ENCODE assay signal across 11 cellular contexts in the genomic region with DNA sequence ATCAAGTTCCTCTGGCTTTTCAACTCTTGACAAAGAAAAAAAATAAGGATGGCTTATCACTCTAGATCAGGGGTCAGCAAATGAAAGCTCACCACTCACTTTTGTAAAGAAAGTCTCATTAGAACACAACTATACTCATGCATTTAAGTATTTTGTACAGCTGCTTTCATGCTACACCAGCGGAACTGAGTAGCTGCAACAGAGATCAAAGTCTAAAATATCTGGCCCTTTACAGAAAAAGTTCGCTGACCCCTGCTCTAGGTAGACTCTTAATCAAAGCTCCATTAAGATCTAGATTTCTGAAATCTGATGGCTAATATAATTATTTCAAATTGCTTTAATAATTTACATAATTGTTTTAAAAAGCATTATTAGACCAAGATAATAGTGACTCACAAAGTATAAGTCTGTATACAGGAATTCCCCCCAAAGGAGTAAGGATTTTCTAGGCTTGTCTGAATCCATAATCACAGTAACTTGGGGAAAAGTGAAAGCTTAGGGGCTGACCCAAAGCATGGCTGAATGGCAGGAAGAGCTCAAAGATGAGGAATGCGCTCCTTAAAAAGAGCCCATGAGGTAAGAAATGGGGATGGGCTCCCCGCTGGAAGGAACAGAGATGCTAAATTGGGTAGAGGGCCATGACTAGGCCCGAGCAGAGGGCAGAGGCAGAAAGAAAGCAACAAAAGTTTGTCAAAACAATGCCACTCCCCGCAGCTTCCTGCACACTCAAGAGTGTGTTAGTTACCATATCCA.
DNase-seq lines count a peak whose midpoint lies in the region; ATAC-seq and TF ChIP-seq lines count a peak whose summit lies in the region.
"Had no signal": no experiment of that assay in that cellular context is flagged by ENCODE, and none has a peak within 500 bp of the region (broad histone marks: within the 10 kb centered on the region; RNA-seq: fewer than 3 reads in every experiment).

No MANE protein-coding gene starts in this region.

- H3K36me3 Mint-ChIP-seq in activated naive CD8-positive, alpha-beta T cell treated with anti-CD3 and anti-CD28 coated beads, Interleukin-2, amount 10 ng/mL, durations not matched to agents 7 days and 5 days: peaks cover 16% of the 10 kb centered on the region
- no peaks in the 10 kb centered on the region for H3K36me3 Mint-ChIP-seq in neural progenitor cell

- peak overlapping the region; percentile 74 for H3K4me3 Mint-ChIP-seq in activated naive CD8-positive, alpha-beta T cell treated with anti-CD3 and anti-CD28 coated beads, Interleukin-2, amount 10 ng/mL, durations not matched to agents 7 days and 5 days
- no peak overlapping the region for H3K4me3 Mint-ChIP-seq in neural progenitor cell

- no peaks in the 10 kb centered on the region for H3K27me3 Mint-ChIP-seq in activated naive CD8-positive, alpha-beta T cell treated with anti-CD3 and anti-CD28 coated beads, Interleukin-2, amount 10 ng/mL, durations not matched to agents 7 days and 5 days
- H3K27me3 Mint-ChIP-seq in neural progenitor cell (ENCODE audit: insufficient read depth, low read depth): no peaks in the 10 kb centered on the region

- H3K36me3 ChIP-seq in neural progenitor cell: no peaks in the 10 kb centered on the region

- no peak overlapping the region for H3K4me2 ChIP-seq in neural progenitor cell

- no peaks in the 10 kb centered on the region for H3K27me3 ChIP-seq in neural progenitor cell
- H3K27me3 ChIP-seq: testis had no signal

- no peak overlapping the region for H3K9ac ChIP-seq in neural progenitor cell

- no peaks in the 10 kb centered on the region for H3K9me3 Mint-ChIP-seq in activated naive CD8-positive, alpha-beta T cell treated with anti-CD3 and anti-CD28 coated beads, Interleukin-2, amount 10 ng/mL, durations not matched to agents 7 days and 5 days
- H3K9me3 Mint-ChIP-seq in neural progenitor cell: peaks cover 18% of the 10 kb centered on the region

- peaks cover 8% of the 10 kb centered on the region for H3K9me3 ChIP-seq in neural progenitor cell (ENCODE audit: low read depth)
- H3K9me3 ChIP-seq: testis had no signal

- H3K4me1 Mint-ChIP-seq in activated naive CD8-positive, alpha-beta T cell treated with anti-CD3 and anti-CD28 coated beads, Interleukin-2, amount 10 ng/mL, durations not matched to agents 7 days and 5 days: peaks cover 73% of the 10 kb centered on the region
- H3K4me1 Mint-ChIP-seq in neural progenitor cell: peaks cover 17% of the 10 kb centered on the region

- H3K4me3 ChIP-seq in GM12864 (ENCODE audit: low read depth, low read length) (peak overlapping the region; percentile 34), neural progenitor cell (no peak overlapping the region)
- peak overlapping the region; percentile 37 for H3K4me3 ChIP-seq in Jurkat, Clone E6-1 (ENCODE audit: low read length)
- H3K4me3 ChIP-seq: testis had no signal

- no peak overlapping the region for H2AFZ ChIP-seq in neural progenitor cell (replicated peaks)

- H3K79me2 ChIP-seq in neural progenitor cell (ENCODE audit: low read depth): no peaks in the 10 kb centered on the region

- no peak for TF ChIP-seq CTCF in GM12864 (IDR thresholded peaks at IDR 0.05; ENCODE audit: low read depth, low read length, missing control alignments)
- no peak for TF ChIP-seq CTCF in neural progenitor cell (IDR thresholded peaks at IDR 0.05)

- peak overlapping the region; percentile 99 for H3K27ac Mint-ChIP-seq in activated naive CD8-positive, alpha-beta T cell treated with anti-CD3 and anti-CD28 coated beads, Interleukin-2, amount 10 ng/mL, durations not matched to agents 7 days and 5 days
- no peak overlapping the region for H3K27ac Mint-ChIP-seq in neural progenitor cell

- H4K20me1 ChIP-seq in neural progenitor cell (ENCODE audit: low read depth): no peaks in the 10 kb centered on the region

- POLR2A ChIA-PET in activated naive CD8-positive, alpha-beta T cell treated with anti-CD3 and anti-CD28 coated beads, Interleukin-2, amount 10 ng/mL, durations not matched to agents 7 days and 5 days (lab: Charles Lee): interaction anchor here (1.0 to 4.3 kb wide), 5 partner anchors 15 to 141 kb away, joined by 3 to 22 read pairs (median 6); no protein-coding TSS in a partner anchor

- peaks cover 5% of the 10 kb centered on the region for H3F3A ChIP-seq in neural progenitor cell (ENCODE audit: low read depth)

- no peak for ATAC-seq in activated naive CD8-positive, alpha-beta T cell treated with anti-CD3 and anti-CD28 coated beads, Interleukin-2, amount 10 ng/mL, durations not matched to agents 7 days and 5 days (ENCODE audit: low read depth)
- ATAC-seq in GM19452 (IDR thresholded peaks at IDR 0.05; ENCODE audit: unreplicated experiment): no peak

- peak overlapping the region; percentile 53 for H3K27ac ChIP-seq in neural progenitor cell
- H3K27ac ChIP-seq: testis, VCaP had no signal

- peaks cover 5% of the 10 kb centered on the region for H3K4me1 ChIP-seq in neural progenitor cell
- H3K4me1 ChIP-seq: testis had no signal

- DNase-seq in GM12864 (ENCODE audit: low read depth) (no peak), neural progenitor cell (ENCODE audit: low spot score) (peak; percentile 18), T-helper 9 cell (no peak), GM19238 (ENCODE audit: insufficient read length, low spot score) (no peak)
- DNase-seq in Jurkat, Clone E6-1 (ENCODE audit: low read depth, low spot score): no peak
- DNase-seq in activated naive CD8-positive, alpha-beta T cell treated with anti-CD3 and anti-CD28 coated beads, Interleukin-2, amount 10 ng/mL, durations not matched to agents 7 days and 5 days: no peak
- DNase-seq: NCI-H1417, NCI-H510A, testis had no signal
